21 cellular contexts compared by ENCODE assay signal in the genomic region with DNA sequence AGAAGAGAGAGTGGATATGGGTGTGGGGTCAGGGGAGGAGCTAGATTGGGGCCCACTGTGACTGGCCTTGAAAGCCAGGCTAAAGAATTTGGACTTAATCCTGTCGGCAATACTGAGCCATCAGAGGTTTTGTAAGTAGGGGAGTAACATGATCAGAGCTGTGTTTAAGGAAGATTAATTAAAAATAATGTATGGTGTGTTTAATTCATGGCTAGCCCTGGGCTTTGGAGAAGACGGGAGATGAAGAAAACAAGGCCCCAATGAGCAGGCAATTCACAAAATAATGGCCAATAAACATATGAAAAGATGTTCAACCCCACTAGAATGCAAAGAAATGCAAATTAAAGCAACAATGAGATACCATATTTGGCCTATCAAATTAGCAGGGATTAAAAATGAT.
"Had no signal": no experiment of that assay in that cellular context is flagged by ENCODE, and none has a peak within 500 bp of the region (broad histone marks: within the 10 kb centered on the region; RNA-seq: fewer than 3 reads in every experiment).

No MANE protein-coding gene starts in this region.

- DNase-seq: effector memory CD4-positive, alpha-beta T cell; heart left ventricle; hypothalamus; left colon; left ventricle myocardium superior; mesenchymal stem cell; midbrain; spleen; stimulated activated CD4-positive, alpha-beta T cell treated with anti-CD3 and anti-CD28 coated beads, Interleukin-15, amount 100 ng/mL, for 24 hours; stimulated activated CD4-positive, alpha-beta T cell treated with anti-CD3 and anti-CD28 coated beads, Interleukin-1b, Interleukin-23, amount 100 ng/mL, for 48 hours; stimulated activated CD4-positive, alpha-beta T cell treated with anti-CD3 and anti-CD28 coated beads, Interleukin-4, amount 100 ng/mL, for 24 hours; stimulated activated naive B cell treated with anti-CD40 and anti-IgM and Interleukin-4, amounts not matched to agents 10 μg/mL and 1 μg/mL and 100 μg/mL, for 72 hours; stimulated activated naive CD8-positive, alpha-beta T cell treated with anti-CD3 and anti-CD28 coated beads, Interleukin-15, amount 100 ng/mL, for 72 hours; testis had no signal

- ATAC-seq: esophagus mucosa; left colon; left ventricle myocardium superior; sciatic nerve; stimulated activated naive B cell treated with anti-CD40 and anti-IgM and Interleukin-4, amounts not matched to agents 10 μg/mL and 1 μg/mL and 100 μg/mL, for 72 hours; stimulated activated naive CD8-positive, alpha-beta T cell treated with anti-CD3 and anti-CD28 coated beads, Interleukin-15, amount 100 ng/mL, for 72 hours had no signal

- H3K36me3 Mint-ChIP-seq: natural killer cell treated with Interleukin-12 subunit alpha and Interleukin-12 subunit beta and Interleukin-15 and Interleukin-18, amount 100 ng/mL, for 72 hours; stimulated activated naive B cell treated with anti-CD40 and anti-IgM and Interleukin-4, amounts not matched to agents 10 μg/mL and 1 μg/mL and 100 μg/mL, for 72 hours had no signal

- FAIRE-seq: endometrium, frontal cortex had no signal

- H3K36me3 ChIP-seq: heart left ventricle, spleen, tibial nerve had no signal

- H3K27ac Mint-ChIP-seq: natural killer cell treated with Interleukin-12 subunit alpha and Interleukin-12 subunit beta and Interleukin-15 and Interleukin-18, amount 100 ng/mL, for 72 hours; stimulated activated naive B cell treated with anti-CD40 and anti-IgM and Interleukin-4, amounts not matched to agents 10 μg/mL and 1 μg/mL and 100 μg/mL, for 72 hours had no signal

- H3K27me3 ChIP-seq: testis had no signal

- H3K9me3 Mint-ChIP-seq: natural killer cell treated with Interleukin-12 subunit alpha and Interleukin-12 subunit beta and Interleukin-15 and Interleukin-18, amount 100 ng/mL, for 72 hours; stimulated activated naive B cell treated with anti-CD40 and anti-IgM and Interleukin-4, amounts not matched to agents 10 μg/mL and 1 μg/mL and 100 μg/mL, for 72 hours; stimulated activated naive CD8-positive, alpha-beta T cell treated with anti-CD3 and anti-CD28 coated beads, Interleukin-15, amount 100 ng/mL, for 72 hours had no signal

- H3K4me1 Mint-ChIP-seq: stimulated activated naive CD8-positive, alpha-beta T cell treated with anti-CD3 and anti-CD28 coated beads, Interleukin-15, amount 100 ng/mL, for 72 hours had no signal

- H3K4me3 Mint-ChIP-seq: natural killer cell treated with Interleukin-12 subunit alpha and Interleukin-12 subunit beta and Interleukin-15 and Interleukin-18, amount 100 ng/mL, for 72 hours; stimulated activated naive B cell treated with anti-CD40 and anti-IgM and Interleukin-4, amounts not matched to agents 10 μg/mL and 1 μg/mL and 100 μg/mL, for 72 hours; stimulated activated naive CD8-positive, alpha-beta T cell treated with anti-CD3 and anti-CD28 coated beads, Interleukin-15, amount 100 ng/mL, for 72 hours had no signal

- H3K9me3 ChIP-seq: heart left ventricle, spleen, testis, tibial nerve had no signal

- H3K4me1 ChIP-seq: heart left ventricle, spleen, testis, tibial nerve had no signal

- H3K4me3 ChIP-seq: heart left ventricle, lung, spleen, testis, tibial nerve had no signal

- H3K27ac ChIP-seq: heart left ventricle, spleen, testis, tibial nerve had no signal
